8 cellular contexts compared by ENCODE assay signal in genomic region chr2:1817256-1818127, GRCh38.
DNase-seq lines count a peak whose midpoint lies in the region; ATAC-seq and TF ChIP-seq lines count a peak whose summit lies in the region.

No MANE protein-coding gene starts in this region.

- H3K27ac ChIP-seq in SK-N-MC (no peak overlapping the region), heart left ventricle (peak overlapping the region; percentile 31 to 95 (median 79)), upper lobe of left lung (peak overlapping the region in 2 of 4 donors; percentile 21 to 57)

- POLR2A ChIA-PET in BJ (lab: Charles Lee): no interaction called here

- H3K36me3 Mint-ChIP-seq in progenitor cell of endocrine pancreas (ENCODE audit: insufficient read depth): no peaks in the 10 kb centered on the region

- no peaks in the 10 kb centered on the region for H3K9me3 Mint-ChIP-seq in progenitor cell of endocrine pancreas (ENCODE audit: low read depth)

- CTCF ChIA-PET in BJ (lab: Yijun Ruan, JAX): interaction anchor here (0.6 to 7.1 kb wide), 34 partner anchors 10 to 1834 kb away, joined by 3 to 80 read pairs (median 4); no protein-coding TSS in a partner anchor

- intact Hi-C loops in heart left ventricle (cut with DNase I): loop anchor here in 4 of 10 donors (5.0 kb wide), 3 partner anchors 225 to 865 kb away; partner anchors contain the start of gene SNTG2 (in 2 of the 4)

- 12 to 22% (median 18%) methylated on average over 32 to 36 of the region's 36 CpGs for WGBS in heart left ventricle, 4 donors
- WGBS in upper lobe of left lung, 2 donors: 24 to 36% methylated on average over 22 to 35 of the region's 36 CpGs

- H3K9ac ChIP-seq in SK-N-MC (ENCODE audit: insufficient read length): no peak overlapping the region
- peak overlapping the region; percentile 71 for H3K9ac ChIP-seq in adipocyte (ENCODE audit: low read length)

- DNase-seq in BJ (ENCODE audit: low read depth) (peak; percentile 97), GM19240 (ENCODE audit: insufficient read length, low spot score) (peak; percentile 57), SK-N-MC (ENCODE audit: low read depth, low spot score) (no peak), adipocyte (ENCODE audit: low read depth) (peak; percentile 95), heart left ventricle (peak; percentile 86 to 93 (median 89)), progenitor cell of endocrine pancreas (ENCODE audit: low spot score, unreplicated experiment) (peak; percentile 60), upper lobe of left lung (peak; percentile 75 to 94)

- H3K4me3 ChIP-seq in BJ (ENCODE audit: low read depth, low read length) (no peak overlapping the region), SK-N-MC (peak overlapping the region; percentile 49), adipocyte (ENCODE audit: low read length) (peak overlapping the region; percentile 45), heart left ventricle (peak overlapping the region in 2 of 12 donors; percentile 3 to 24), upper lobe of left lung (no peak overlapping the region)

- TF ChIP-seq CTCF in BJ (IDR thresholded peaks at IDR 0.05; ENCODE audit: insufficient read depth, low read depth, low read length) (peak; percentile 99), heart left ventricle (IDR thresholded peaks at IDR 0.05) (peak; percentile 90 to 99 (median 98)), progenitor cell of endocrine pancreas (IDR thresholded peaks at IDR 0.05; ENCODE audit: unreplicated experiment) (peak; percentile 99), upper lobe of left lung (IDR thresholded peaks at IDR 0.05) (peak; percentile 76 to 97 (median 91))

- H3K27ac Mint-ChIP-seq in progenitor cell of endocrine pancreas: no peak overlapping the region

- TF ChIP-seq POLR2A in heart left ventricle (IDR thresholded peaks at IDR 0.05): no peak
- TF ChIP-seq POLR2A in upper lobe of left lung (IDR thresholded peaks at IDR 0.05): no peak

- no peaks in the 10 kb centered on the region for H3K9me3 ChIP-seq in SK-N-MC (ENCODE audit: low read depth, low read length)
- no peaks in the 10 kb centered on the region for H3K9me3 ChIP-seq in adipocyte (ENCODE audit: control insufficient read depth, low read length)
- H3K9me3 ChIP-seq in heart left ventricle: no peaks in the 10 kb centered on the region
- H3K9me3 ChIP-seq in upper lobe of left lung: no peaks in the 10 kb centered on the region

- H3K4me1 ChIP-seq in adipocyte (ENCODE audit: control insufficient read depth, insufficient read depth, low read length) (peaks cover 17% of the 10 kb centered on the region), heart left ventricle (peaks cover 0 to 25% (median 12%) of the 10 kb centered on the region in 12 donors), upper lobe of left lung (peaks cover 0 to 6% (median 4%) of the 10 kb centered on the region in 4 donors)

- TF ChIP-seq EP300 in upper lobe of left lung (IDR thresholded peaks at IDR 0.05): peak in 1 of 4 donors; percentile 39

- no peaks in the 10 kb centered on the region for H3K36me3 ChIP-seq in BJ (ENCODE audit: control insufficient read depth, insufficient read depth, low read length)
- no peaks in the 10 kb centered on the region for H3K36me3 ChIP-seq in SK-N-MC (ENCODE audit: insufficient read depth, low read length)
- no peaks in the 10 kb centered on the region for H3K36me3 ChIP-seq in adipocyte (ENCODE audit: control insufficient read depth, insufficient read depth, low read length, severe bottlenecking)
- H3K36me3 ChIP-seq in heart left ventricle: no peaks in the 10 kb centered on the region
- H3K36me3 ChIP-seq in upper lobe of left lung: no peaks in the 10 kb centered on the region

- peaks cover 19% of the 10 kb centered on the region for H3K27me3 Mint-ChIP-seq in progenitor cell of endocrine pancreas

- H3K4me1 Mint-ChIP-seq in progenitor cell of endocrine pancreas (ENCODE audit: low read depth): peaks cover 3% of the 10 kb centered on the region

- ATAC-seq in HG03442 (IDR thresholded peaks at IDR 0.05; ENCODE audit: unreplicated experiment) (peak; percentile 92), heart left ventricle (peak; percentile 92 to 96 (median 94)), upper lobe of left lung (ENCODE audit: low FRiP score in 2 of 2) (peak; percentile 84 to 95)

- H3K4me3 Mint-ChIP-seq in progenitor cell of endocrine pancreas (ENCODE audit: low read depth): no peak overlapping the region

- H3K27me3 ChIP-seq in BJ (ENCODE audit: control insufficient read depth, insufficient read depth, low read length) (no peaks in the 10 kb centered on the region), adipocyte (replicated peaks; ENCODE audit: control insufficient read depth, insufficient read depth, low read length) (peaks cover 10% of the 10 kb centered on the region), heart left ventricle (no peaks in the 10 kb centered on the region), upper lobe of left lung (no peaks in the 10 kb centered on the region)

Comparison
In these comparisons a context has a peak if more than half of its experiments do, and no peak if none do; other contexts are left out.
1. H3K4me3 ChIP-seq: peak in SK-N-MC (single experiment) and adipocyte (single experiment); none in BJ (single experiment) and upper lobe of left lung (0 of 4).
2. Peak in every context shown above with its lines, with median percentiles within 50 percentile points of each other: CTCF ChIP-seq and ATAC-seq.